Comparison of ENCODE assay signal across 1 cellular context in genomic region chr7:108569381-108570145, GRCh38.
TF ChIP-seq lines count a peak whose summit lies in the region.

Gene DNAJB9 (plus strand): TSS chr7:108569874. CDS start chr7:108571727, 1,853 bp downstream.
Gene THAP5 (minus strand): TSS chr7:108569706. CDS start chr7:108569569, 137 bp downstream.

TF ChIP-seq in K562, 482 proteins besides CTCF, POLR2A, EP300 and RAD21 (continued from another document and continues in another):
- TF ChIP-seq ZNF277 (CRISPR knock-in tag; IDR thresholded peaks at IDR 0.05; ENCODE audit: borderline replicate concordance) (no peak), ZNF224 (CRISPR knock-in tag; IDR thresholded peaks at IDR 0.05) (no peak), RHOXF2B (CRISPR knock-in tag; conservative IDR thresholded peaks at IDR 0.05) (0 out of 2 replicates have a peak, but pooled peaks have one; percentile 81), ZNF551 (CRISPR knock-in tag; IDR thresholded peaks at IDR 0.05) (no peak), ZNF408 (CRISPR knock-in tag; IDR thresholded peaks at IDR 0.05; ENCODE audit: low read depth) (no peak), NFIC (IDR thresholded peaks at IDR 0.05) (peak; percentile 79), SFPQ (IDR thresholded peaks at IDR 0.05; ENCODE audit: low read depth, low read length) (no peak), TBP (optimal IDR thresholded peaks at IDR 0.05; ENCODE audit: low read depth, low read length) (peak; percentile 97), BCLAF1 (IDR thresholded peaks at IDR 0.05; ENCODE audit: borderline replicate concordance in 1 of 2, control insufficient read depth in 1 of 2, low read depth in 2 of 2, low read length in 1 of 2) (no peak), RBBP5 (IDR thresholded peaks at IDR 0.05; ENCODE audit: borderline replicate concordance, insufficient read depth, low read length, poor library complexity, severe bottlenecking) (peak; percentile 83), SAFB2 (IDR thresholded peaks at IDR 0.05; ENCODE audit: borderline replicate concordance, low read depth, low read length, severe bottlenecking) (no peak), HSF4 (CRISPR knock-in tag; IDR thresholded peaks at IDR 0.05; ENCODE audit: borderline replicate concordance) (no peak; the same call in 1 of the 2 replicates), KDM2B (CRISPR knock-in tag; IDR thresholded peaks at IDR 0.05) (no peak), ZFP36 (IDR thresholded peaks at IDR 0.05; ENCODE audit: low read depth, low read length, partially characterized antibody) (no peak), EZH2 (IDR thresholded peaks at IDR 0.05; ENCODE audit: borderline replicate concordance, low read depth, low read length) (no peak), XRCC4 (IDR thresholded peaks at IDR 0.05; ENCODE audit: extremely low read depth, insufficient read depth, insufficient read length) (no peak), ZNF324 (CRISPR knock-in tag; IDR thresholded peaks at IDR 0.05) (no peak), KDM4B (IDR thresholded peaks at IDR 0.05; ENCODE audit: borderline replicate concordance in 2 of 2, low read depth in 1 of 2) (peak in 1 of 2 experiments; percentile 72; a peak in 1 of 4 replicates), OTX1 (CRISPR knock-in tag; IDR thresholded peaks at IDR 0.05) (peak; percentile 97), TEAD4 (IDR thresholded peaks at IDR 0.05; ENCODE audit: low read length) (0 out of 2 replicates have a peak, but pooled peaks have one; percentile 16), TEAD4 (CRISPR knock-in tag; IDR thresholded peaks at IDR 0.05; ENCODE audit: borderline replicate concordance) (peak; percentile 20; the same call in 1 of the 2 replicates), PHF20 (IDR thresholded peaks at IDR 0.05; ENCODE audit: partially characterized antibody) (peak; percentile 82), SIX5 (IDR thresholded peaks at IDR 0.05; ENCODE audit: borderline replicate concordance in 1 of 2, insufficient read depth in 1 of 2, low read depth in 1 of 2, low read length in 2 of 2) (0 out of 4 replicates have a peak, but pooled peaks of 1 of the 2 experiments have one; percentile 7), CHD2 (IDR thresholded peaks at IDR 0.05; ENCODE audit: low read depth, low read length) (peak; percentile 60), ZNF592 (IDR thresholded peaks at IDR 0.05) (peak; percentile 79; the same call in 1 of the 2 replicates), ZNF174 (CRISPR knock-in tag; IDR thresholded peaks at IDR 0.05) (no peak), RREB1 (CRISPR knock-in tag; IDR thresholded peaks at IDR 0.05) (peak; percentile 84), NEUROD1 (IDR thresholded peaks at IDR 0.05; ENCODE audit: borderline replicate concordance, low read depth, low read length, partially characterized antibody) (no peak), FOXM1 (IDR thresholded peaks at IDR 0.05; ENCODE audit: low read depth) (no peak; the same call in none of the 2 replicates), FOXM1 (CRISPR knock-in tag; IDR thresholded peaks at IDR 0.05; ENCODE audit: low read depth) (no peak; the same call in 1 of the 2 replicates), NFE2 (IDR thresholded peaks at IDR 0.05; ENCODE audit: low read depth) (peak; percentile 80), FOXP1 (CRISPR knock-in tag; IDR thresholded peaks at IDR 0.05) (peak; percentile 46; the same call in 1 of the 2 replicates), HNRNPLL (IDR thresholded peaks at IDR 0.05; ENCODE audit: low read depth, low read length, poor library complexity, severe bottlenecking) (peak; percentile 90), TAF9B (IDR thresholded peaks at IDR 0.05; ENCODE audit: partially characterized antibody) (peak; percentile 89), TGIF2 (CRISPR knock-in tag; IDR thresholded peaks at IDR 0.05) (no peak), HMGN3 (IDR thresholded peaks at IDR 0.05; ENCODE audit: borderline replicate concordance, extremely low read depth, insufficient read length, low read depth, low read length) (no peak), CREM (IDR thresholded peaks at IDR 0.05; ENCODE audit: low read depth) (peak; percentile 96), SMAD2 (IDR thresholded peaks at IDR 0.05; ENCODE audit: low read depth, low read length) (no peak), ZNF717 (CRISPR knock-in tag; IDR thresholded peaks at IDR 0.05) (peak; percentile 66; the same call in 1 of the 2 replicates), CGGBP1 (CRISPR knock-in tag; IDR thresholded peaks at IDR 0.05) (peak; percentile 29; the same call in 1 of the 2 replicates)
